19 cellular contexts compared by ENCODE assay signal in genomic region chr7:127635659-127636285, GRCh38. TPM values are rescaled to one million over a fixed set of nuclear protein-coding genes. Genes with fewer than 3 reads are reported as not detected.
"Had no signal": no experiment of that assay in that cellular context is flagged by ENCODE, and none has a peak within 500 bp of the region (broad histone marks: within the 10 kb centered on the region; RNA-seq: fewer than 3 reads in every experiment).

No MANE protein-coding gene starts in this region.

- H3K36me3 ChIP-seq: adrenal gland, colonic mucosa, lower lobe of right lung, tibial nerve had no signal

- ATAC-seq: activated T-cell treated with anti-CD3 and anti-CD28 coated beads, Interleukin-2, amount 50 U/mL, for 4 hours; esophagus mucosa; lower lobe of right lung had no signal

- H3K27ac ChIP-seq: adrenal gland, colonic mucosa, lower lobe of right lung, tibial nerve had no signal

- H3K27me3 ChIP-seq: colonic mucosa, tibial nerve had no signal

- H3K4me3 ChIP-seq: adrenal gland, colonic mucosa, lower lobe of right lung, tibial nerve had no signal

- DNase-seq: activated B cell treated with CpG ODN at 0.5 μM for 24 hours; activated CD4-positive, alpha-beta T cell treated with anti-CD3 and anti-CD28 coated beads for 48 hours; activated effector memory CD4-positive, alpha-beta T cell treated with Interleukin-2 at 50 U/mL for 16 hours; activated T-cell treated with anti-CD3 and anti-CD28 coated beads, Interleukin-2, amount 50 U/mL, for 4 hours; adrenal gland; central memory CD4-positive, alpha-beta T cell; colonic mucosa; lower lobe of right lung; posterior cingulate gyrus; retina; stimulated activated CD4-positive, alpha-beta T cell treated with anti-CD3 and anti-CD28 coated beads, Interleukin-15, amount 100 ng/mL, for 24 hours; stimulated activated CD4-positive, alpha-beta T cell treated with anti-CD3 and anti-CD28 coated beads, Interleukin-4, amount 100 ng/mL, for 1 hour; stimulated activated naive CD4-positive, alpha-beta T cell treated with Interleukin-2 at 50 U/mL for 16 hours; substantia nigra had no signal

- H3K4me1 ChIP-seq: adrenal gland, colonic mucosa, lower lobe of right lung, tibial nerve had no signal

- H3K9me3 ChIP-seq: adrenal gland, colonic mucosa, lower lobe of right lung, tibial nerve had no signal

RNA-seq across cellular contexts. Expression of gene PAX4, which starts 17.8 kb away (rescaled TPM):
- total RNA-seq: activated B cell treated with CpG ODN at 0.5 μM for 24 hours; activated CD8-positive, alpha-beta T cell treated with anti-CD3 and anti-CD28 coated beads for 36 hours; activated T-cell treated with anti-CD3 and anti-CD28 coated beads, Interleukin-2, amount 50 U/mL, for 4 hours; adrenal gland; esophagus mucosa; kidney epithelial cell; lower lobe of right lung; skeletal muscle tissue; tibial nerve had no signal

RNA-seq across cellular contexts. Expression of gene FSCN3, which starts 42.2 kb away (rescaled TPM):
- total RNA-seq: lower lobe of right lung, skeletal muscle tissue had no signal
